Comparison of ENCODE assay signal across 1 cellular context in the genomic region with DNA sequence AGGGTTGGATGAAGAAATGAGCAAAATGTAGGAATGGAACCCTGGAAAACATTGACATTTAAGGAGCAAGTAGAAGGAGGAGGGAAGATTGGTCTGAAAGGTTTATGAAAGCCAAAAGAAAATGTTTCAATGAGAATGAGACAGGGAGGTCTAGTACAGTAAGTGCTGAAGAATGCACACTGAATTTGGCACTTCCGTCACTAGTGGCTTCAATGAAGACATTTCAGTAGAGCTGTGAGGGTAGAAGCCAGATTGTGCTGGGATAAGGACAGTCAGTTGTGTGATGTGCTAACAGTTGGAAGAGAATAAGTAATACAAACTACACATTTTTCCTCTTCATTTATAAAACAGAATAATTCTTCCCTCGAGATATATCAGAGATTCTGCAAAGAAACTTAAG.
TF ChIP-seq lines count a peak whose summit lies in the region.

No MANE protein-coding gene starts in this region.

TF ChIP-seq in IMR-90, 13 proteins besides CTCF, POLR2A, EP300 and RAD21:
- TF ChIP-seq CEBPB (IDR thresholded peaks at IDR 0.05; ENCODE audit: low read depth, low read length) (no peak), ELK1 (IDR thresholded peaks at IDR 0.05; ENCODE audit: borderline replicate concordance, low read depth, low read length) (no peak), RCOR1 (IDR thresholded peaks at IDR 0.05; ENCODE audit: insufficient replicate concordance, low read length) (no peak), CHD1 (IDR thresholded peaks at IDR 0.05; ENCODE audit: low read depth, low read length) (no peak)
